12 cellular contexts compared by ENCODE assay signal in genomic region chr18:32308493-32309120, GRCh38.
A peak's percentile ranks its signal among the peaks of the same experiment; 100 is the strongest.
DNase-seq lines count a peak whose midpoint lies in the region; ATAC-seq and TF ChIP-seq lines count a peak whose summit lies in the region.
"Had no signal": no experiment of that assay in that cellular context is flagged by ENCODE, and none has a peak within 500 bp of the region (broad histone marks: within the 10 kb centered on the region; RNA-seq: fewer than 3 reads in every experiment).

No MANE protein-coding gene starts in this region.

- no peaks in the 10 kb centered on the region for H3K4me1 Mint-ChIP-seq in WTC11
- H3K4me1 Mint-ChIP-seq in activated CD8-positive, alpha-beta T cell treated with anti-CD3 and anti-CD28 coated beads for 36 hours (ENCODE audit: low read depth) = no peaks in the 10 kb centered on the region
- H3K4me1 Mint-ChIP-seq: activated CD4-positive, alpha-beta T cell treated with anti-CD3 and anti-CD28 coated beads for 36 hours; central memory CD8-positive, alpha-beta T cell; naive B cell had no signal

- dilution Hi-C loops in IMR-90 (cut with HindIII; ENCODE audit: low sequenced_read_pairs, unreplicated experiment) = no loop called here

- no peaks in the 10 kb centered on the region for H3K79me1 ChIP-seq in IMR-90 (ENCODE audit: low read depth in 1 of 2, low read length in 2 of 2)

- no peak overlapping the region for H3K23ac ChIP-seq in IMR-90 (ENCODE audit: low read depth, low read length)

- POLR2A ChIA-PET in IMR-90 (lab: Charles Lee; ENCODE audit: unreplicated experiment) = interaction anchor here (0.6 kb wide), 1 partner anchor 30 kb away, joined by 3 read pairs; no protein-coding TSS in a partner anchor
- POLR2A ChIA-PET in WTC11 (lab: Charles Lee) = no interaction called here
- POLR2A ChIA-PET in activated CD8-positive, alpha-beta T cell treated with anti-CD3 and anti-CD28 coated beads for 36 hours (lab: Charles Lee) = no interaction called here

- H2BK120ac ChIP-seq in IMR-90 (ENCODE audit: low read depth, low read length) = peak overlapping the region; percentile 75

- H3K4ac ChIP-seq in IMR-90 (ENCODE audit: low read depth, low read length) = peak overlapping the region; percentile 79; the same call in 1 of the 2 replicates

- peak overlapping the region in 1 of 2 experiments; percentile 75; a peak in 2 of 4 replicates for H4K8ac ChIP-seq in IMR-90 (ENCODE audit: low read depth in 2 of 2, low read length in 2 of 2)

- DNase-seq in A172 (ENCODE audit: low spot score) (peak; percentile 50), IMR-90 (peak; percentile 94), choroid plexus epithelial cell (ENCODE audit: low read depth) (peak; percentile 94), kidney tubule cell (ENCODE audit: low spot score) (peak; percentile 72), WTC11 (ENCODE audit: low spot score) (no peak)
- DNase-seq in activated CD8-positive, alpha-beta T cell treated with anti-CD3 and anti-CD28 coated beads for 36 hours = no peak
- DNase-seq: activated CD4-positive, alpha-beta T cell treated with anti-CD3 and anti-CD28 coated beads for 36 hours; naive B cell; NCI-H748 treated with DMSO at 0.1 percent for 48 hours had no signal

- H3K27ac ChIP-seq in IMR-90 (ENCODE audit: insufficient read depth, low read length) = no peak overlapping the region

- H3K4me3 ChIP-seq in IMR-90 (ENCODE audit: insufficient read depth, low read depth, low read length) (no peak overlapping the region), choroid plexus epithelial cell (ENCODE audit: low read depth, low read length) (no peak overlapping the region)

- H3K36me3 Mint-ChIP-seq in WTC11 = no peaks in the 10 kb centered on the region
- H3K36me3 Mint-ChIP-seq in activated CD8-positive, alpha-beta T cell treated with anti-CD3 and anti-CD28 coated beads for 36 hours (ENCODE audit: low read depth) = no peaks in the 10 kb centered on the region
- H3K36me3 Mint-ChIP-seq: naive B cell had no signal

- peak overlapping the region; percentile 69 for H2BK5ac ChIP-seq in IMR-90 (ENCODE audit: low read depth, low read length, poor library complexity, severe bottlenecking)

- peaks cover 2% of the 10 kb centered on the region for H3K4me1 ChIP-seq in IMR-90 (ENCODE audit: control insufficient read depth, insufficient read depth, low read length)

- H3K36me3 ChIP-seq in IMR-90 (ENCODE audit: control insufficient read depth, insufficient read depth, low read length) = no peaks in the 10 kb centered on the region

- TF ChIP-seq POLR2A in IMR-90 (IDR thresholded peaks at IDR 0.05; ENCODE audit: low read depth, low read length) = no peak

- H3K14ac ChIP-seq in IMR-90 (replicated peaks; ENCODE audit: low read depth, low read length) = no peak overlapping the region; the same call in 1 of the 2 replicates

- no peaks in the 10 kb centered on the region for H4K20me1 ChIP-seq in IMR-90 (ENCODE audit: insufficient read depth, low read length)

- no peaks in the 10 kb centered on the region for H3K9me3 ChIP-seq in IMR-90 (ENCODE audit: control insufficient read depth, insufficient read depth, low read length)

- peak overlapping the region; percentile 83; the same call in 1 of the 2 replicates for H4K91ac ChIP-seq in IMR-90 (ENCODE audit: insufficient read depth, low read depth, low read length)

- no peak overlapping the region for H2AK9ac ChIP-seq in IMR-90 (replicated peaks; ENCODE audit: low read depth, low read length, poor library complexity)

- H3K56ac ChIP-seq in IMR-90 (ENCODE audit: extremely low read depth, insufficient read depth, low read length) = no peak overlapping the region; the same call in 1 of the 2 replicates

- BruUV-seq in IMR-90 (replicated peaks; lab: Mats Ljungman, UMichigan) = no TSS peak

- H3K27me3 ChIP-seq in IMR-90 (ENCODE audit: control insufficient read depth, insufficient read depth, low read length) = no peaks in the 10 kb centered on the region

- TF ChIP-seq RAD21 in IMR-90 (IDR thresholded peaks at IDR 0.05; ENCODE audit: low read length) = no peak

- CTCF ChIA-PET in IMR-90 (lab: Yijun Ruan, JAX) (interaction anchor here (2.2 to 2.3 kb wide), 2 partner anchors 9 to 19 kb away, joined by 6 to 8 read pairs; no protein-coding TSS in a partner anchor), WTC11 (lab: Charles Lee) (interaction anchor here (1.3 kb wide), 1 partner anchor 162 kb away, joined by 3 read pairs; the partner anchor contains the start of gene GAREM1)
- CTCF ChIA-PET in activated CD8-positive, alpha-beta T cell treated with anti-CD3 and anti-CD28 coated beads for 36 hours (lab: Charles Lee) = interaction anchor here (0.5 kb wide), 1 partner anchor 356 kb away, joined by 3 read pairs; no protein-coding TSS in a partner anchor

- no peaks in the 10 kb centered on the region for H3K9me3 Mint-ChIP-seq in WTC11
- H3K9me3 Mint-ChIP-seq in activated CD8-positive, alpha-beta T cell treated with anti-CD3 and anti-CD28 coated beads for 36 hours = no peaks in the 10 kb centered on the region
- H3K9me3 Mint-ChIP-seq: central memory CD8-positive, alpha-beta T cell had no signal

- intact Hi-C loops in IMR-90 (cut with micrococcal nuclease) = no loop called here
- intact Hi-C loops in activated CD8-positive, alpha-beta T cell treated with anti-CD3 and anti-CD28 coated beads for 36 hours (cut with micrococcal nuclease) = no loop called here

- in situ Hi-C loops in IMR-90 (cut with MboI; ENCODE audit: low sequenced_read_pairs) = no loop called here

- H3K18ac ChIP-seq in IMR-90 (ENCODE audit: low read depth, low read length) = no peak overlapping the region

- peak overlapping the region; percentile 55; the same call in 1 of the 2 replicates for H4K5ac ChIP-seq in IMR-90 (ENCODE audit: low read depth, low read length)

- WGBS in IMR-90 (ENCODE audit: extremely low coverage in 2 of 2, insufficient read length in 1 of 2), 2 experiments = no CpG with 5 or more reads among the region's 3 CpGs

- peaks cover 3% of the 10 kb centered on the region; the same call in 1 of the 2 replicates for H3K9me1 ChIP-seq in IMR-90 (ENCODE audit: insufficient read depth, low read length)

- H2AFZ ChIP-seq in IMR-90 (replicated peaks; ENCODE audit: low read length, poor library complexity) = no peak overlapping the region

- TF ChIP-seq CTCF in IMR-90 (conservative IDR thresholded peaks at IDR 0.05; ENCODE audit: low read depth, low read length) (no peak), choroid plexus epithelial cell (conservative IDR thresholded peaks at IDR 0.05; ENCODE audit: low read depth, low read length) (no peak), WTC11 (IDR thresholded peaks at IDR 0.05) (no peak)
- TF ChIP-seq CTCF in activated CD8-positive, alpha-beta T cell treated with anti-CD3 and anti-CD28 coated beads for 36 hours (IDR thresholded peaks at IDR 0.05) = no peak

- H2BK15ac ChIP-seq in IMR-90 (ENCODE audit: low read depth, low read length) = 0 out of 3 replicates have a peak overlapping the region, but pooled peaks have one; percentile 32

- no peak overlapping the region for H3K4me2 ChIP-seq in IMR-90 (ENCODE audit: low read depth, low read length)

- H3K27ac Mint-ChIP-seq in WTC11 = no peak overlapping the region; the same call in 1 of the 2 replicates
- H3K27ac Mint-ChIP-seq in activated CD8-positive, alpha-beta T cell treated with anti-CD3 and anti-CD28 coated beads for 36 hours = no peak overlapping the region
- H3K27ac Mint-ChIP-seq: activated CD4-positive, alpha-beta T cell treated with anti-CD3 and anti-CD28 coated beads for 36 hours; naive B cell had no signal

- no peak overlapping the region for H3K4me3 Mint-ChIP-seq in WTC11
- H3K4me3 Mint-ChIP-seq in activated CD8-positive, alpha-beta T cell treated with anti-CD3 and anti-CD28 coated beads for 36 hours = no peak overlapping the region
- H3K4me3 Mint-ChIP-seq: activated CD4-positive, alpha-beta T cell treated with anti-CD3 and anti-CD28 coated beads for 36 hours; central memory CD8-positive, alpha-beta T cell; naive B cell had no signal

- no peak overlapping the region for H3K9ac ChIP-seq in IMR-90 (ENCODE audit: low read depth, low read length)

- H3K27me3 Mint-ChIP-seq in WTC11 (ENCODE audit: low read depth) = no peaks in the 10 kb centered on the region
- peaks cover 5% of the 10 kb centered on the region for H3K27me3 Mint-ChIP-seq in activated CD8-positive, alpha-beta T cell treated with anti-CD3 and anti-CD28 coated beads for 36 hours

- no peak overlapping the region for H2AK5ac ChIP-seq in IMR-90 (ENCODE audit: low read depth, low read length)

- H2BK20ac ChIP-seq in IMR-90 (ENCODE audit: low read depth, low read length) = peak overlapping the region; percentile 72; the same call in 1 of the 2 replicates

- ATAC-seq in IMR-90 (ENCODE audit: low read depth) = peak; percentile 97
- no peak for ATAC-seq in WTC11
- no peak for ATAC-seq in HG03108 (IDR thresholded peaks at IDR 0.05; ENCODE audit: unreplicated experiment)
- ATAC-seq in HG03280 (IDR thresholded peaks at IDR 0.05; ENCODE audit: unreplicated experiment) = no peak
- ATAC-seq in activated CD8-positive, alpha-beta T cell treated with anti-CD3 and anti-CD28 coated beads for 36 hours = no peak
- ATAC-seq: activated CD4-positive, alpha-beta T cell treated with anti-CD3 and anti-CD28 coated beads for 36 hours had no signal

TF ChIP-seq in IMR-90, 13 proteins besides CTCF, POLR2A, EP300 and RAD21:
- TF ChIP-seq MAFK (IDR thresholded peaks at IDR 0.05; ENCODE audit: low read depth, low read length) (no peak), FOS (IDR thresholded peaks at IDR 0.05; ENCODE audit: low read depth, low read length) (peak; percentile 88)

TF ChIP-seq in WTC11, 78 proteins besides CTCF, POLR2A, EP300 and RAD21 (continues in another document):
- no peak for TF ChIP-seq MLX (CRISPR knock-in tag; IDR thresholded peaks at IDR 0.05)

Comparison
In these comparisons a context has a peak if more than half of its experiments do, and no peak if none do; other contexts are left out.
1. DNase-seq: peak in A172 (single experiment), IMR-90 (single experiment), choroid plexus epithelial cell (single experiment) and kidney tubule cell (single experiment); none in WTC11 (single experiment) and activated CD8-positive, alpha-beta T cell treated with anti-CD3 and anti-CD28 coated beads for 36 hours (single experiment).